In the genomic region with DNA sequence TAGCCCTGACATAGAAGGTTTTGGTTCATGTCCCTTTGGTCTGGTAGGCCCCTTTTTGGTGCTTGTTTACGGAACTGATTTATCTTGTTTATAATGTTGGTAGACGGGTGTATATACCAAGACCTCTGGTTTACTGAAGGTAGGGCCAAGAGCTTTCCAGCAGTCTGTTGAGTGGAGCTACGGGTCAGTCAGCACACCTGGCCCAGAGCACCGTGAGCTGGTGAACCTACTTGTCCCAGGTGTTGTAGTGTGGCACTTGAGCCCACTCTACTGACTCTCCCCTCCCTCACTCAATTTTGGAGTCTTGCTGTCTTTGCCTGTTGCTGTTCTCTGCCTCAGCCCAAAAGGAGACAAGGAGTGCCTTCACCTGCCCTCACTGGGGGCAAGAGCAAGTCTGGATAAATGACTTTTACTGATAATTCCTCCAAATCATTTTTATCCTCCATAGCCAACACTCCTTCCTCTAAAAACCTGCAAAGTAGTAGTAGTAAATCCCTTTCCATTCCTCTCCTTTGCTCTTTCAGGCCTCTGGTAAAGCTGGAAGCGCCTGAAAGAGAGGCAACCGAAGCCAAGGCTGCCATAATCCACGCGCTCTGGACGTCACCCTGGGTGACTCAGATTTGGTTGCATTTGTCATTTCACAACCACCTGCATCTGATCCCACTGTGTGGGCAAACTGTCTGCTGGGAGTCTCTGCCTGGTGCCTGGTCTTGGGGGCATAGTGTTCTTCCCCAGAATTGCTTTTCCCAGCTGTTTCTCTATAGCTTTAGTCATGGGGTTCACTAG, we compare ENCODE assay signal across 1 cellular context.
TF ChIP-seq lines count a peak whose summit lies in the region.

No MANE protein-coding gene starts in this region.

TF ChIP-seq in K562, 482 proteins besides CTCF, POLR2A, EP300 and RAD21 (continued from another document and continues in another):
- TF ChIP-seq TFE3 (CRISPR knock-in tag; IDR thresholded peaks at IDR 0.05) (no peak), ZC3H11A (IDR thresholded peaks at IDR 0.05; ENCODE audit: low read depth, low read length) (no peak), NFXL1 (CRISPR knock-in tag; IDR thresholded peaks at IDR 0.05) (no peak), CTBP1 (IDR thresholded peaks at IDR 0.05; ENCODE audit: borderline replicate concordance) (no peak), ATF7 (IDR thresholded peaks at IDR 0.05) (no peak), FOXK1 (CRISPR knock-in tag; IDR thresholded peaks at IDR 0.05; ENCODE audit: borderline replicate concordance) (no peak), BRF1 (IDR thresholded peaks at IDR 0.05; ENCODE audit: borderline replicate concordance, extremely low read depth, insufficient read length) (no peak), CBFA2T2 (conservative IDR thresholded peaks at IDR 0.05) (no peak), ZNF668 (CRISPR knock-in tag; IDR thresholded peaks at IDR 0.05) (no peak), STAT5B (CRISPR knock-in tag; IDR thresholded peaks at IDR 0.05) (no peak), SAFB (IDR thresholded peaks at IDR 0.05; ENCODE audit: borderline replicate concordance, low read depth, low read length) (no peak), SMARCB1 (IDR thresholded peaks at IDR 0.05; ENCODE audit: insufficient read length, low read depth) (no peak), BRD9 (IDR thresholded peaks at IDR 0.05; ENCODE audit: low read depth, partially characterized antibody) (no peak), KLF10 (CRISPR knock-in tag; IDR thresholded peaks at IDR 0.05) (no peak), NRF1 (conservative IDR thresholded peaks at IDR 0.05 in 1 of 2, IDR thresholded peaks at IDR 0.05 in 1 of 2) (no peak), ZNF12 (CRISPR knock-in tag; IDR thresholded peaks at IDR 0.05) (no peak), DACH1 (IDR thresholded peaks at IDR 0.05; ENCODE audit: partially characterized antibody) (no peak), MYNN (IDR thresholded peaks at IDR 0.05) (no peak), MYNN (CRISPR knock-in tag; IDR thresholded peaks at IDR 0.05) (no peak), PHTF2 (CRISPR knock-in tag; IDR thresholded peaks at IDR 0.05) (no peak), TARDBP (IDR thresholded peaks at IDR 0.05) (no peak), DNMT1 (IDR thresholded peaks at IDR 0.05) (no peak), FOSL1 (tag; conservative IDR thresholded peaks at IDR 0.05) (peak; percentile 83), HDAC3 (IDR thresholded peaks at IDR 0.05; ENCODE audit: borderline replicate concordance, partially characterized antibody) (no peak), NR2C2 (CRISPR knock-in tag; IDR thresholded peaks at IDR 0.05) (no peak), NR2C2 (tag; IDR thresholded peaks at IDR 0.05) (no peak), ILK (tag; IDR thresholded peaks at IDR 0.05; ENCODE audit: borderline replicate concordance, low read depth) (no peak), ZBTB33 (CRISPR knock-in tag; IDR thresholded peaks at IDR 0.05) (peak; percentile 72; the same call in 1 of the 2 replicates), CXXC5 (CRISPR knock-in tag; IDR thresholded peaks at IDR 0.05) (no peak), SRSF1 (IDR thresholded peaks at IDR 0.05; ENCODE audit: low read depth, low read length) (no peak), C11orf30 (IDR thresholded peaks at IDR 0.05; ENCODE audit: low read depth) (no peak), TGIF2 (CRISPR knock-in tag; IDR thresholded peaks at IDR 0.05) (no peak), ZSCAN32 (CRISPR knock-in tag; IDR thresholded peaks at IDR 0.05) (no peak), ESRRB (CRISPR knock-in tag; IDR thresholded peaks at IDR 0.05; ENCODE audit: borderline replicate concordance) (no peak), NR2C1 (IDR thresholded peaks at IDR 0.05) (no peak), NR2C1 (tag; IDR thresholded peaks at IDR 0.05) (no peak), CEBPB (tag; IDR thresholded peaks at IDR 0.05) (peak; percentile 56), NR3C1 (CRISPR knock-in tag; IDR thresholded peaks at IDR 0.05) (no peak), ZNF280B (CRISPR knock-in tag; IDR thresholded peaks at IDR 0.05) (no peak), FOXM1 (IDR thresholded peaks at IDR 0.05; ENCODE audit: low read depth) (no peak), FOXM1 (CRISPR knock-in tag; IDR thresholded peaks at IDR 0.05; ENCODE audit: low read depth) (no peak), HMG20B (CRISPR knock-in tag; IDR thresholded peaks at IDR 0.05) (no peak), RUNX1 (IDR thresholded peaks at IDR 0.05; ENCODE audit: low read depth) (no peak), ZNF609 (CRISPR knock-in tag; IDR thresholded peaks at IDR 0.05; ENCODE audit: borderline replicate concordance) (no peak), ARID2 (IDR thresholded peaks at IDR 0.05) (no peak)
- TF ChIP-seq, protein P1, sequence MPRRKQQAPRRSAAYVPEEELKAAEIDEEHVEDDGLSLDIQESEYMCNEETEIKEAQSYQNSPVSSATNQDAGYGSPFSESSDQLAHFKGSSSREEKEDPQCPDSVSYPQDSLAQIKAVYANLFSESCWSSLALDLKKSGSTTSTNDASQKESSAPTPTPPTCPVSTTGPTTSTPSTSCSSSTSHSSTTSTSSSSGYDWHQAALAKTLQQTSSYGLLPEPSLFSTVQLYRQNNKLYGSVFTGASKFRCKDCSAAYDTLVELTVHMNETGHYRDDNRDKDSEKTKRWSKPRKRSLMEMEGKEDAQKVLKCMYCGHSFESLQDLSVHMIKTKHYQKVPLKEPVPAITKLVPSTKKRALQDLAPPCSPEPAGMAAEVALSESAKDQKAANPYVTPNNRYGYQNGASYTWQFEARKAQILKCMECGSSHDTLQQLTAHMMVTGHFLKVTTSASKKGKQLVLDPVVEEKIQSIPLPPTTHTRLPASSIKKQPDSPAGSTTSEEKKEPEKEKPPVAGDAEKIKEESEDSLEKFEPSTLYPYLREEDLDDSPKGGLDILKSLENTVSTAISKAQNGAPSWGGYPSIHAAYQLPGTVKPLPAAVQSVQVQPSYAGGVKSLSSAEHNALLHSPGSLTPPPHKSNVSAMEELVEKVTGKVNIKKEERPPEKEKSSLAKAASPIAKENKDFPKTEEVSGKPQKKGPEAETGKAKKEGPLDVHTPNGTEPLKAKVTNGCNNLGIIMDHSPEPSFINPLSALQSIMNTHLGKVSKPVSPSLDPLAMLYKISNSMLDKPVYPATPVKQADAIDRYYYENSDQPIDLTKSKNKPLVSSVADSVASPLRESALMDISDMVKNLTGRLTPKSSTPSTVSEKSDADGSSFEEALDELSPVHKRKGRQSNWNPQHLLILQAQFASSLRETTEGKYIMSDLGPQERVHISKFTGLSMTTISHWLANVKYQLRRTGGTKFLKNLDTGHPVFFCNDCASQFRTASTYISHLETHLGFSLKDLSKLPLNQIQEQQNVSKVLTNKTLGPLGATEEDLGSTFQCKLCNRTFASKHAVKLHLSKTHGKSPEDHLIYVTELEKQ (CRISPR knock-in tag; IDR thresholded peaks at IDR 0.05), result no peak
- TF ChIP-seq, protein P2, sequence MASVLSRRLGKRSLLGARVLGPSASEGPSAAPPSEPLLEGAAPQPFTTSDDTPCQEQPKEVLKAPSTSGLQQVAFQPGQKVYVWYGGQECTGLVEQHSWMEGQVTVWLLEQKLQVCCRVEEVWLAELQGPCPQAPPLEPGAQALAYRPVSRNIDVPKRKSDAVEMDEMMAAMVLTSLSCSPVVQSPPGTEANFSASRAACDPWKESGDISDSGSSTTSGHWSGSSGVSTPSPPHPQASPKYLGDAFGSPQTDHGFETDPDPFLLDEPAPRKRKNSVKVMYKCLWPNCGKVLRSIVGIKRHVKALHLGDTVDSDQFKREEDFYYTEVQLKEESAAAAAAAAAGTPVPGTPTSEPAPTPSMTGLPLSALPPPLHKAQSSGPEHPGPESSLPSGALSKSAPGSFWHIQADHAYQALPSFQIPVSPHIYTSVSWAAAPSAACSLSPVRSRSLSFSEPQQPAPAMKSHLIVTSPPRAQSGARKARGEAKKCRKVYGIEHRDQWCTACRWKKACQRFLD (CRISPR knock-in tag; IDR thresholded peaks at IDR 0.05), result 0 out of 2 replicates have a peak, but pooled peaks have one; percentile 41
- TF ChIP-seq, protein P3, sequence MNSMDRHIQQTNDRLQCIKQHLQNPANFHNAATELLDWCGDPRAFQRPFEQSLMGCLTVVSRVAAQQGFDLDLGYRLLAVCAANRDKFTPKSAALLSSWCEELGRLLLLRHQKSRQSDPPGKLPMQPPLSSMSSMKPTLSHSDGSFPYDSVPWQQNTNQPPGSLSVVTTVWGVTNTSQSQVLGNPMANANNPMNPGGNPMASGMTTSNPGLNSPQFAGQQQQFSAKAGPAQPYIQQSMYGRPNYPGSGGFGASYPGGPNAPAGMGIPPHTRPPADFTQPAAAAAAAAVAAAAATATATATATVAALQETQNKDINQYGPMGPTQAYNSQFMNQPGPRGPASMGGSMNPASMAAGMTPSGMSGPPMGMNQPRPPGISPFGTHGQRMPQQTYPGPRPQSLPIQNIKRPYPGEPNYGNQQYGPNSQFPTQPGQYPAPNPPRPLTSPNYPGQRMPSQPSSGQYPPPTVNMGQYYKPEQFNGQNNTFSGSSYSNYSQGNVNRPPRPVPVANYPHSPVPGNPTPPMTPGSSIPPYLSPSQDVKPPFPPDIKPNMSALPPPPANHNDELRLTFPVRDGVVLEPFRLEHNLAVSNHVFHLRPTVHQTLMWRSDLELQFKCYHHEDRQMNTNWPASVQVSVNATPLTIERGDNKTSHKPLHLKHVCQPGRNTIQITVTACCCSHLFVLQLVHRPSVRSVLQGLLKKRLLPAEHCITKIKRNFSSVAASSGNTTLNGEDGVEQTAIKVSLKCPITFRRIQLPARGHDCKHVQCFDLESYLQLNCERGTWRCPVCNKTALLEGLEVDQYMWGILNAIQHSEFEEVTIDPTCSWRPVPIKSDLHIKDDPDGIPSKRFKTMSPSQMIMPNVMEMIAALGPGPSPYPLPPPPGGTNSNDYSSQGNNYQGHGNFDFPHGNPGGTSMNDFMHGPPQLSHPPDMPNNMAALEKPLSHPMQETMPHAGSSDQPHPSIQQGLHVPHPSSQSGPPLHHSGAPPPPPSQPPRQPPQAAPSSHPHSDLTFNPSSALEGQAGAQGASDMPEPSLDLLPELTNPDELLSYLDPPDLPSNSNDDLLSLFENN (IDR thresholded peaks at IDR 0.05; ENCODE audit: low read depth in 2 of 2, low read length in 2 of 2), result no peak
